Comparison of ENCODE assay signal across 1 cellular context in genomic region chr2:178522950-178523595, GRCh38.
A peak's percentile ranks its signal among the peaks of the same experiment; 100 is the strongest.
TF ChIP-seq lines count a peak whose summit lies in the region.

No MANE protein-coding gene starts in this region.

TF ChIP-seq in K562, 482 proteins besides CTCF, POLR2A, EP300 and RAD21 (continued from another document and continues in another):
- TF ChIP-seq, protein P1, sequence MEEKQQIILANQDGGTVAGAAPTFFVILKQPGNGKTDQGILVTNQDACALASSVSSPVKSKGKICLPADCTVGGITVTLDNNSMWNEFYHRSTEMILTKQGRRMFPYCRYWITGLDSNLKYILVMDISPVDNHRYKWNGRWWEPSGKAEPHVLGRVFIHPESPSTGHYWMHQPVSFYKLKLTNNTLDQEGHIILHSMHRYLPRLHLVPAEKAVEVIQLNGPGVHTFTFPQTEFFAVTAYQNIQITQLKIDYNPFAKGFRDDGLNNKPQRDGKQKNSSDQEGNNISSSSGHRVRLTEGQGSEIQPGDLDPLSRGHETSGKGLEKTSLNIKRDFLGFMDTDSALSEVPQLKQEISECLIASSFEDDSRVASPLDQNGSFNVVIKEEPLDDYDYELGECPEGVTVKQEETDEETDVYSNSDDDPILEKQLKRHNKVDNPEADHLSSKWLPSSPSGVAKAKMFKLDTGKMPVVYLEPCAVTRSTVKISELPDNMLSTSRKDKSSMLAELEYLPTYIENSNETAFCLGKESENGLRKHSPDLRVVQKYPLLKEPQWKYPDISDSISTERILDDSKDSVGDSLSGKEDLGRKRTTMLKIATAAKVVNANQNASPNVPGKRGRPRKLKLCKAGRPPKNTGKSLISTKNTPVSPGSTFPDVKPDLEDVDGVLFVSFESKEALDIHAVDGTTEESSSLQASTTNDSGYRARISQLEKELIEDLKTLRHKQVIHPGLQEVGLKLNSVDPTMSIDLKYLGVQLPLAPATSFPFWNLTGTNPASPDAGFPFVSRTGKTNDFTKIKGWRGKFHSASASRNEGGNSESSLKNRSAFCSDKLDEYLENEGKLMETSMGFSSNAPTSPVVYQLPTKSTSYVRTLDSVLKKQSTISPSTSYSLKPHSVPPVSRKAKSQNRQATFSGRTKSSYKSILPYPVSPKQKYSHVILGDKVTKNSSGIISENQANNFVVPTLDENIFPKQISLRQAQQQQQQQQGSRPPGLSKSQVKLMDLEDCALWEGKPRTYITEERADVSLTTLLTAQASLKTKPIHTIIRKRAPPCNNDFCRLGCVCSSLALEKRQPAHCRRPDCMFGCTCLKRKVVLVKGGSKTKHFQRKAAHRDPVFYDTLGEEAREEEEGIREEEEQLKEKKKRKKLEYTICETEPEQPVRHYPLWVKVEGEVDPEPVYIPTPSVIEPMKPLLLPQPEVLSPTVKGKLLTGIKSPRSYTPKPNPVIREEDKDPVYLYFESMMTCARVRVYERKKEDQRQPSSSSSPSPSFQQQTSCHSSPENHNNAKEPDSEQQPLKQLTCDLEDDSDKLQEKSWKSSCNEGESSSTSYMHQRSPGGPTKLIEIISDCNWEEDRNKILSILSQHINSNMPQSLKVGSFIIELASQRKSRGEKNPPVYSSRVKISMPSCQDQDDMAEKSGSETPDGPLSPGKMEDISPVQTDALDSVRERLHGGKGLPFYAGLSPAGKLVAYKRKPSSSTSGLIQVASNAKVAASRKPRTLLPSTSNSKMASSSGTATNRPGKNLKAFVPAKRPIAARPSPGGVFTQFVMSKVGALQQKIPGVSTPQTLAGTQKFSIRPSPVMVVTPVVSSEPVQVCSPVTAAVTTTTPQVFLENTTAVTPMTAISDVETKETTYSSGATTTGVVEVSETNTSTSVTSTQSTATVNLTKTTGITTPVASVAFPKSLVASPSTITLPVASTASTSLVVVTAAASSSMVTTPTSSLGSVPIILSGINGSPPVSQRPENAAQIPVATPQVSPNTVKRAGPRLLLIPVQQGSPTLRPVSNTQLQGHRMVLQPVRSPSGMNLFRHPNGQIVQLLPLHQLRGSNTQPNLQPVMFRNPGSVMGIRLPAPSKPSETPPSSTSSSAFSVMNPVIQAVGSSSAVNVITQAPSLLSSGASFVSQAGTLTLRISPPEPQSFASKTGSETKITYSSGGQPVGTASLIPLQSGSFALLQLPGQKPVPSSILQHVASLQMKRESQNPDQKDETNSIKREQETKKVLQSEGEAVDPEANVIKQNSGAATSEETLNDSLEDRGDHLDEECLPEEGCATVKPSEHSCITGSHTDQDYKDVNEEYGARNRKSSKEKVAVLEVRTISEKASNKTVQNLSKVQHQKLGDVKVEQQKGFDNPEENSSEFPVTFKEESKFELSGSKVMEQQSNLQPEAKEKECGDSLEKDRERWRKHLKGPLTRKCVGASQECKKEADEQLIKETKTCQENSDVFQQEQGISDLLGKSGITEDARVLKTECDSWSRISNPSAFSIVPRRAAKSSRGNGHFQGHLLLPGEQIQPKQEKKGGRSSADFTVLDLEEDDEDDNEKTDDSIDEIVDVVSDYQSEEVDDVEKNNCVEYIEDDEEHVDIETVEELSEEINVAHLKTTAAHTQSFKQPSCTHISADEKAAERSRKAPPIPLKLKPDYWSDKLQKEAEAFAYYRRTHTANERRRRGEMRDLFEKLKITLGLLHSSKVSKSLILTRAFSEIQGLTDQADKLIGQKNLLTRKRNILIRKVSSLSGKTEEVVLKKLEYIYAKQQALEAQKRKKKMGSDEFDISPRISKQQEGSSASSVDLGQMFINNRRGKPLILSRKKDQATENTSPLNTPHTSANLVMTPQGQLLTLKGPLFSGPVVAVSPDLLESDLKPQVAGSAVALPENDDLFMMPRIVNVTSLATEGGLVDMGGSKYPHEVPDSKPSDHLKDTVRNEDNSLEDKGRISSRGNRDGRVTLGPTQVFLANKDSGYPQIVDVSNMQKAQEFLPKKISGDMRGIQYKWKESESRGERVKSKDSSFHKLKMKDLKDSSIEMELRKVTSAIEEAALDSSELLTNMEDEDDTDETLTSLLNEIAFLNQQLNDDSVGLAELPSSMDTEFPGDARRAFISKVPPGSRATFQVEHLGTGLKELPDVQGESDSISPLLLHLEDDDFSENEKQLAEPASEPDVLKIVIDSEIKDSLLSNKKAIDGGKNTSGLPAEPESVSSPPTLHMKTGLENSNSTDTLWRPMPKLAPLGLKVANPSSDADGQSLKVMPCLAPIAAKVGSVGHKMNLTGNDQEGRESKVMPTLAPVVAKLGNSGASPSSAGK (IDR thresholded peaks at IDR 0.05) = peak; percentile 63
- TF ChIP-seq SREBF1 (IDR thresholded peaks at IDR 0.05; ENCODE audit: borderline replicate concordance, low read depth, low read length) (no peak), ZNF644 (tag; IDR thresholded peaks at IDR 0.05; ENCODE audit: low read depth) (no peak), LCOR (CRISPR knock-in tag; IDR thresholded peaks at IDR 0.05) (peak; percentile 59; the same call in 1 of the 2 replicates), RBFOX2 (IDR thresholded peaks at IDR 0.05; ENCODE audit: low read depth, low read length) (peak; percentile 83), TBP (optimal IDR thresholded peaks at IDR 0.05; ENCODE audit: low read depth, low read length) (peak; percentile 69), KAT7 (CRISPR knock-in tag; IDR thresholded peaks at IDR 0.05; ENCODE audit: borderline replicate concordance) (no peak), ZNF165 (CRISPR knock-in tag; IDR thresholded peaks at IDR 0.05; ENCODE audit: borderline replicate concordance) (no peak), ETS1 (conservative IDR thresholded peaks at IDR 0.05; ENCODE audit: control insufficient read depth, low read depth, low read length) (peak; percentile 75), NFXL1 (CRISPR knock-in tag; IDR thresholded peaks at IDR 0.05) (no peak), DMBX1 (CRISPR knock-in tag; IDR thresholded peaks at IDR 0.05; ENCODE audit: borderline replicate concordance) (0 out of 2 replicates have a peak, but pooled peaks have one; percentile 40), STAT5A (IDR thresholded peaks at IDR 0.05; ENCODE audit: borderline replicate concordance, low read length) (peak; percentile 33; the same call in 1 of the 2 replicates), ZNF551 (CRISPR knock-in tag; IDR thresholded peaks at IDR 0.05) (no peak), ZNF431 (CRISPR knock-in tag; IDR thresholded peaks at IDR 0.05) (no peak), KDM4B (IDR thresholded peaks at IDR 0.05; ENCODE audit: borderline replicate concordance in 2 of 2, low read depth in 1 of 2) (peak in 1 of 2 experiments; percentile 98; a peak in 2 of 4 replicates), POLR2B (IDR thresholded peaks at IDR 0.05; ENCODE audit: low read depth, partially characterized antibody) (peak; percentile 93), ZNF274 (IDR thresholded peaks at IDR 0.05; ENCODE audit: borderline replicate concordance, low read depth, low read length) (no peak), FOXM1 (IDR thresholded peaks at IDR 0.05; ENCODE audit: low read depth) (peak; percentile 76), FOXM1 (CRISPR knock-in tag; IDR thresholded peaks at IDR 0.05; ENCODE audit: low read depth) (peak; percentile 75), ZNF444 (CRISPR knock-in tag; IDR thresholded peaks at IDR 0.05) (0 out of 2 replicates have a peak, but pooled peaks have one; percentile 32), CREB1 (IDR thresholded peaks at IDR 0.05) (peak; percentile 96), CREB1 (CRISPR knock-in tag; IDR thresholded peaks at IDR 0.05) (peak; percentile 91), ZNF184 (CRISPR knock-in tag; IDR thresholded peaks at IDR 0.05) (no peak), SETDB1 (IDR thresholded peaks at IDR 0.05; ENCODE audit: low read length) (no peak), PHB2 (IDR thresholded peaks at IDR 0.05; ENCODE audit: low read depth) (no peak), CBFB (CRISPR knock-in tag; IDR thresholded peaks at IDR 0.05) (no peak; the same call in 1 of the 2 replicates), POLR2H (tag; IDR thresholded peaks at IDR 0.05; ENCODE audit: low read depth) (peak; percentile 54; the same call in 1 of the 2 replicates), XRCC3 (IDR thresholded peaks at IDR 0.05) (no peak), ILF3 (IDR thresholded peaks at IDR 0.05; ENCODE audit: borderline replicate concordance) (no peak), EZH2 (IDR thresholded peaks at IDR 0.05; ENCODE audit: borderline replicate concordance, low read depth, low read length) (no peak), DIDO1 (tag; IDR thresholded peaks at IDR 0.05; ENCODE audit: low read depth) (no peak; the same call in none of the 2 replicates), RBM15 (IDR thresholded peaks at IDR 0.05; ENCODE audit: insufficient read depth, low read length) (no peak), ETV6 (IDR thresholded peaks at IDR 0.05; ENCODE audit: borderline replicate concordance in 1 of 2, low read depth in 2 of 2, low read length in 1 of 2) (no peak), ETV6 (CRISPR knock-in tag; IDR thresholded peaks at IDR 0.05; ENCODE audit: borderline replicate concordance) (no peak), NCOA1 (IDR thresholded peaks at IDR 0.05; ENCODE audit: low read depth) (0 out of 2 replicates have a peak, but pooled peaks have one; percentile 42), ZNF436 (CRISPR knock-in tag; IDR thresholded peaks at IDR 0.05) (no peak), MEF2A (IDR thresholded peaks at IDR 0.05; ENCODE audit: control insufficient read depth, low read depth, low read length) (no peak), ZNF766 (CRISPR knock-in tag; conservative IDR thresholded peaks at IDR 0.05) (no peak), HCFC1 (IDR thresholded peaks at IDR 0.05; ENCODE audit: low read depth, low read length) (peak; percentile 69), SMARCB1 (IDR thresholded peaks at IDR 0.05; ENCODE audit: insufficient read length, low read depth) (peak; percentile 40), BCOR (IDR thresholded peaks at IDR 0.05) (no peak)
- TF ChIP-seq, protein P2, sequence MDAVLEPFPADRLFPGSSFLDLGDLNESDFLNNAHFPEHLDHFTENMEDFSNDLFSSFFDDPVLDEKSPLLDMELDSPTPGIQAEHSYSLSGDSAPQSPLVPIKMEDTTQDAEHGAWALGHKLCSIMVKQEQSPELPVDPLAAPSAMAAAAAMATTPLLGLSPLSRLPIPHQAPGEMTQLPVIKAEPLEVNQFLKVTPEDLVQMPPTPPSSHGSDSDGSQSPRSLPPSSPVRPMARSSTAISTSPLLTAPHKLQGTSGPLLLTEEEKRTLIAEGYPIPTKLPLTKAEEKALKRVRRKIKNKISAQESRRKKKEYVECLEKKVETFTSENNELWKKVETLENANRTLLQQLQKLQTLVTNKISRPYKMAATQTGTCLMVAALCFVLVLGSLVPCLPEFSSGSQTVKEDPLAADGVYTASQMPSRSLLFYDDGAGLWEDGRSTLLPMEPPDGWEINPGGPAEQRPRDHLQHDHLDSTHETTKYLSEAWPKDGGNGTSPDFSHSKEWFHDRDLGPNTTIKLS (IDR thresholded peaks at IDR 0.05; ENCODE audit: borderline replicate concordance, low read depth) = no peak
- TF ChIP-seq, protein P3, sequence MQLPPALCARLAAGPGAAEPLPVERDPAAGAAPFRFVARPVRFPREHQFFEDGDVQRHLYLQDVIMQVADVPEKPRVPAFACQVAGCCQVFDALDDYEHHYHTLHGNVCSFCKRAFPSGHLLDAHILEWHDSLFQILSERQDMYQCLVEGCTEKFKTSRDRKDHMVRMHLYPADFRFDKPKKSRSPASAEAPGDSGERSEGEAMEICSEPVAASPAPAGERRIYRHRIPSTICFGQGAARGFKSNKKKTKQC (CRISPR knock-in tag; IDR thresholded peaks at IDR 0.05) = no peak
- TF ChIP-seq, protein P4, sequence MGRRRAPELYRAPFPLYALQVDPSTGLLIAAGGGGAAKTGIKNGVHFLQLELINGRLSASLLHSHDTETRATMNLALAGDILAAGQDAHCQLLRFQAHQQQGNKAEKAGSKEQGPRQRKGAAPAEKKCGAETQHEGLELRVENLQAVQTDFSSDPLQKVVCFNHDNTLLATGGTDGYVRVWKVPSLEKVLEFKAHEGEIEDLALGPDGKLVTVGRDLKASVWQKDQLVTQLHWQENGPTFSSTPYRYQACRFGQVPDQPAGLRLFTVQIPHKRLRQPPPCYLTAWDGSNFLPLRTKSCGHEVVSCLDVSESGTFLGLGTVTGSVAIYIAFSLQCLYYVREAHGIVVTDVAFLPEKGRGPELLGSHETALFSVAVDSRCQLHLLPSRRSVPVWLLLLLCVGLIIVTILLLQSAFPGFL (CRISPR knock-in tag; IDR thresholded peaks at IDR 0.05) = no peak
- TF ChIP-seq, protein P5, sequence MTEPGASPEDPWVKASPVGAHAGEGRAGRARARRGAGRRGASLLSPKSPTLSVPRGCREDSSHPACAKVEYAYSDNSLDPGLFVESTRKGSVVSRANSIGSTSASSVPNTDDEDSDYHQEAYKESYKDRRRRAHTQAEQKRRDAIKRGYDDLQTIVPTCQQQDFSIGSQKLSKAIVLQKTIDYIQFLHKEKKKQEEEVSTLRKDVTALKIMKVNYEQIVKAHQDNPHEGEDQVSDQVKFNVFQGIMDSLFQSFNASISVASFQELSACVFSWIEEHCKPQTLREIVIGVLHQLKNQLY (CRISPR knock-in tag; conservative IDR thresholded peaks at IDR 0.05) = no peak
- TF ChIP-seq, protein P6, sequence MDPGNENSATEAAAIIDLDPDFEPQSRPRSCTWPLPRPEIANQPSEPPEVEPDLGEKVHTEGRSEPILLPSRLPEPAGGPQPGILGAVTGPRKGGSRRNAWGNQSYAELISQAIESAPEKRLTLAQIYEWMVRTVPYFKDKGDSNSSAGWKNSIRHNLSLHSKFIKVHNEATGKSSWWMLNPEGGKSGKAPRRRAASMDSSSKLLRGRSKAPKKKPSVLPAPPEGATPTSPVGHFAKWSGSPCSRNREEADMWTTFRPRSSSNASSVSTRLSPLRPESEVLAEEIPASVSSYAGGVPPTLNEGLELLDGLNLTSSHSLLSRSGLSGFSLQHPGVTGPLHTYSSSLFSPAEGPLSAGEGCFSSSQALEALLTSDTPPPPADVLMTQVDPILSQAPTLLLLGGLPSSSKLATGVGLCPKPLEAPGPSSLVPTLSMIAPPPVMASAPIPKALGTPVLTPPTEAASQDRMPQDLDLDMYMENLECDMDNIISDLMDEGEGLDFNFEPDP (CRISPR knock-in tag; IDR thresholded peaks at IDR 0.05) = 0 out of 2 replicates have a peak, but pooled peaks have one; percentile 21
- TF ChIP-seq, protein P7, sequence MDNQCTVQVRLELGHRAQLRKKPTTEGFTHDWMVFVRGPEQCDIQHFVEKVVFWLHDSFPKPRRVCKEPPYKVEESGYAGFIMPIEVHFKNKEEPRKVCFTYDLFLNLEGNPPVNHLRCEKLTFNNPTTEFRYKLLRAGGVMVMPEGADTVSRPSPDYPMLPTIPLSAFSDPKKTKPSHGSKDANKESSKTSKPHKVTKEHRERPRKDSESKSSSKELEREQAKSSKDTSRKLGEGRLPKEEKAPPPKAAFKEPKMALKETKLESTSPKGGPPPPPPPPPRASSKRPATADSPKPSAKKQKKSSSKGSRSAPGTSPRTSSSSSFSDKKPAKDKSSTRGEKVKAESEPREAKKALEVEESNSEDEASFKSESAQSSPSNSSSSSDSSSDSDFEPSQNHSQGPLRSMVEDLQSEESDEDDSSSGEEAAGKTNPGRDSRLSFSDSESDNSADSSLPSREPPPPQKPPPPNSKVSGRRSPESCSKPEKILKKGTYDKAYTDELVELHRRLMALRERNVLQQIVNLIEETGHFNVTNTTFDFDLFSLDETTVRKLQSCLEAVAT (IDR thresholded peaks at IDR 0.05) = 0 out of 4 replicates have a peak, but pooled peaks of 1 of the 2 experiments have one; percentile 37
